Comparison of ENCODE assay signal across 13 cellular contexts in genomic region chr17:17059301-17059890, GRCh38.
"Had no signal": no experiment of that assay in that cellular context is flagged by ENCODE, and none has a peak within 500 bp of the region (broad histone marks: within the 10 kb centered on the region; RNA-seq: fewer than 3 reads in every experiment).

No MANE protein-coding gene starts in this region.

- ATAC-seq: body of pancreas; left lung; stimulated activated effector memory CD8-positive, alpha-beta T cell treated with anti-CD3 and anti-CD28 coated beads, Interleukin-12 subunit alpha, Interleukin-12 subunit beta, amount 100 ng/mL, for 72 hours had no signal

- H3K9me3 ChIP-seq: body of pancreas, left lung, ovary, SJSA1, transverse colon had no signal

- H3K4me2 ChIP-seq: smooth muscle cell had no signal

- H3K27ac ChIP-seq: left lung, ovary, SJSA1, transverse colon had no signal

- H3K4me3 ChIP-seq: body of pancreas, left lung, ovary, SJSA1, smooth muscle cell, transverse colon had no signal

- FAIRE-seq: islet of Langerhans had no signal

- H3K27me3 ChIP-seq: body of pancreas, left lung, ovary, SJSA1, transverse colon had no signal

- H3K36me3 ChIP-seq: ovary, transverse colon had no signal

- DNase-seq: activated CD4-positive, alpha-beta T cell treated with anti-CD3 and anti-CD28 coated beads for 48 hours; activated naive CD4-positive, alpha-beta T cell treated with anti-CD3 and anti-CD28 coated beads, Interleukin-2, amount 50 U/mL, for 16 hours; amniotic stem cell; body of pancreas; retina; SW 1271; transverse colon had no signal
